ENCODE assay signal across 8 cellular contexts in the genomic region with DNA sequence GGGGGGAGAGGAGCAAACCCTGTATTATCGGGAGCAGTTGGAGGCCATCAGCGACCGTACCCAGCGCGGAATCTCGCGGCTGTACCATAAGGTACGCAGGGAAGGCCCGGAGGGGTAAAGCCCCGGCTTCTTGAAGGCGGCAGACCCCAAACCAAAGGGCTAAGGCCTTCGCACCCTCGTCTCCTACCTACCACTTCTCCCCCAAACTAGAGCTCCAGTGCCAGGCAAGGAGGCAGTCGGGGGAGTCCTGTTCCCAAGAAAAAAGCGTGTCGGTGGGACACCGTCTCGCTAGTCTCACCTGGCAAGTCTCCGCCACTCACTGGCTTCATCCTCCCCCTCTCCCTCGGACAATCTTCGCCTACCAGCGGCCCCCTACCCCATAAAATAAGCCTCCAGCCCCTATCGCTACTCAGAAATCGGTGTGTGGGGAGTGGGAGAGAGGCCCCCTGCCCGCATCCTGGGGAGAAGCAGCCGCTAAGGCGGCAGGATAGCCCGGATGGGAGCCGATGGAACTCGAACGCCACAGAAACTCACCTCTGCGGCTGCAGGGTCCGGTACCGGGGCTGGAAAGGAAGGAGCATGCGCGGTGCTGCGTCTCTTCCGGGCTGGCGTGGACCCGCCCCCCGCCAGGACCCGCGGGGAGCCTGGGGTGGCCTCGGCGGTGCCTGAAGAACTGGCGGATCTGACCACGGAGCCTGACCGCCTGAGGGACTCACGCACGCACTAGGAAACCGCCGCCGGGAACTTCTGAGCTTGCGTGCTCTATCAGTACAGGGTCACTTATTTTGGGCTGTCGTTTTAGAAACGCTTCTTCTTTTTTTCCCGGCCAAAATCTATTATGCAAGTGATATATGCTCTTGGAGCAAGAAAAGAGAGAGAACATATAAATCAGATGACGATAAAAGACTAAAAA. TPM values are rescaled to one million over a fixed set of nuclear protein-coding genes. Genes with fewer than 3 reads are reported as not detected.
DNase-seq lines count a peak whose midpoint lies in the region; ATAC-seq, FAIRE-seq and TF ChIP-seq lines count a peak whose summit lies in the region.

A gene (minus strand): TSS at position 572 of the 913 bp plus-strand sequence. CDS start 848 bp downstream, outside the sequence.

- H3K56ac ChIP-seq in IMR-90 (ENCODE audit: extremely low read depth, insufficient read depth, low read length), result peak within 1 kb of the TSS; percentile 84

- FAIRE-seq in endometrium (lab: Jason Lieb, UNC), result peak; percentile 58

- H3K9me1 ChIP-seq in IMR-90 (ENCODE audit: insufficient read depth, low read length), result no peaks in the 10 kb centered on the region

- peaks cover 51% of the 10 kb centered on the region for H3K79me2 ChIP-seq in OCI-LY7 (ENCODE audit: insufficient read depth, low read depth, low read length)

- peak within 1 kb of the TSS; percentile 74 for H2AK5ac ChIP-seq in IMR-90 (ENCODE audit: low read depth, low read length)

- H3K18ac ChIP-seq in IMR-90 (ENCODE audit: low read depth, low read length), result peak within 1 kb of the TSS; percentile 3; the same call in 1 of the 2 replicates

- H2AFZ ChIP-seq in IMR-90 (replicated peaks; ENCODE audit: low read length, poor library complexity) (peak within 1 kb of the TSS; percentile 78), OCI-LY7 (ENCODE audit: low read length) (peak within 1 kb of the TSS; percentile 91)

- H3K36me3 ChIP-seq in IMR-90 (ENCODE audit: control insufficient read depth, insufficient read depth, low read length) (peaks cover 34% of the 10 kb centered on the region), OCI-LY7 (ENCODE audit: insufficient read depth, low read length) (peaks cover 48% of the 10 kb centered on the region), mesodermal cell (ENCODE audit: control insufficient read depth, insufficient read depth, low read length) (peaks cover 44% of the 10 kb centered on the region)

- intact Hi-C loops in IMR-90 (cut with micrococcal nuclease), result no loop called here
- intact Hi-C loops in OCI-LY7 (cut with micrococcal nuclease; ENCODE audit: unreplicated experiment), result loop anchor here (1.0 kb wide), 1 partner anchor 176 kb away; a partner anchor contains a TSS

- H3K4me1 ChIP-seq in IMR-90 (ENCODE audit: control insufficient read depth, insufficient read depth, low read length) (peaks cover 2% of the 10 kb centered on the region), OCI-LY7 (ENCODE audit: insufficient read depth, low read length, poor library complexity, severe bottlenecking) (peaks cover 21% of the 10 kb centered on the region), mesodermal cell (ENCODE audit: control insufficient read depth, insufficient read depth, low read length, poor library complexity, severe bottlenecking) (peaks cover 7% of the 10 kb centered on the region)

- H3K27ac ChIP-seq in IMR-90 (ENCODE audit: insufficient read depth, low read length), result peak within 1 kb of the TSS; percentile 81
- peak within 1 kb of the TSS; percentile 70 for H3K27ac ChIP-seq in OCI-LY7 (ENCODE audit: low read depth, low read length, poor library complexity, severe bottlenecking)
- peak within 1 kb of the TSS; percentile 86 for H3K27ac ChIP-seq in mesodermal cell (ENCODE audit: low read depth, low read length, severe bottlenecking)

- ATAC-seq in GM21447 (IDR thresholded peaks at IDR 0.05; ENCODE audit: unreplicated experiment) (peak; percentile 83), IMR-90 (ENCODE audit: low read depth) (peak; percentile 98)

- peak within 1 kb of the TSS; percentile 55 for H2BK5ac ChIP-seq in IMR-90 (ENCODE audit: low read depth, low read length, poor library complexity, severe bottlenecking)

- TF ChIP-seq CTCF in IMR-90 (conservative IDR thresholded peaks at IDR 0.05; ENCODE audit: low read depth, low read length) (0 out of 2 replicates have a peak, but pooled peaks have one; percentile 14), OCI-LY7 (conservative IDR thresholded peaks at IDR 0.05; ENCODE audit: low read length) (no peak)

- H3K9me2 ChIP-seq in OCI-LY7 (ENCODE audit: insufficient read depth, low read length), result no peaks in the 10 kb centered on the region

- H2BK20ac ChIP-seq in IMR-90 (ENCODE audit: low read depth, low read length), result no peak within 1 kb of the TSS

- peak within 1 kb of the TSS; percentile 86 for H4K91ac ChIP-seq in IMR-90 (ENCODE audit: insufficient read depth, low read depth, low read length)

- peak; percentile 89 for DNase-seq in COLO668 (lab: John Stamatoyannopoulos, UW; ENCODE audit: unreplicated experiment)
- DNase-seq in IMR-90, result peak; percentile 92
- peak; percentile 93 for DNase-seq in OCI-LY7 (ENCODE audit: low spot score)
- peak; percentile 95 for DNase-seq in activated CD8-positive, alpha-beta memory T cell treated with anti-CD3 and anti-CD28 coated beads, Interleukin-2, amount 50 U/mL, for 48 hours
- peak; percentile 85 for DNase-seq in stimulated activated CD8-positive, alpha-beta memory T cell treated with anti-CD3 and anti-CD28 coated beads, Interleukin-15, amount 100 ng/mL, for 24 hours (ENCODE audit: low read depth)

- no peak for TF ChIP-seq RAD21 in IMR-90 (IDR thresholded peaks at IDR 0.05; ENCODE audit: low read length)

- peaks cover 39% of the 10 kb centered on the region for H4K20me1 ChIP-seq in IMR-90 (ENCODE audit: insufficient read depth, low read length)
- H4K20me1 ChIP-seq in OCI-LY7 (ENCODE audit: insufficient read depth, low read length), result peaks cover 13% of the 10 kb centered on the region; the same call in 1 of the 2 replicates

- dilution Hi-C loops in IMR-90 (cut with HindIII; ENCODE audit: low sequenced_read_pairs, unreplicated experiment), result no loop called here

- H3K4me2 ChIP-seq in IMR-90 (ENCODE audit: low read depth, low read length), result peak within 1 kb of the TSS; percentile 94
- H3K4me2 ChIP-seq in OCI-LY7 (ENCODE audit: low read length), result peak within 1 kb of the TSS; percentile 65

- POLR2A ChIA-PET in IMR-90 (lab: Charles Lee; ENCODE audit: unreplicated experiment) (interaction anchor here (0.5 to 1.2 kb wide), 4 partner anchors 9 to 270 kb away, joined by 3 to 14 read pairs (median 4); no protein-coding TSS in a partner anchor), OCI-LY7 (lab: Charles Lee) (interaction anchor here (0.7 to 2.1 kb wide), 5 partner anchors 10 to 676 kb away, joined by 3 to 14 read pairs (median 5); a partner anchor contains a TSS)

- peak; percentile 95 for TF ChIP-seq POLR2A in IMR-90 (IDR thresholded peaks at IDR 0.05; ENCODE audit: low read depth, low read length)

- H2AK9ac ChIP-seq in IMR-90 (replicated peaks; ENCODE audit: low read depth, low read length, poor library complexity), result peak within 1 kb of the TSS; percentile 97

- peak within 1 kb of the TSS; percentile 99 for H3K14ac ChIP-seq in IMR-90 (replicated peaks; ENCODE audit: low read depth, low read length)

- BruUV-seq in IMR-90 (replicated peaks; lab: Mats Ljungman, UMichigan) (TSS peak; percentile 70), OCI-LY7 (replicated peaks; lab: Mats Ljungman, UMichigan) (no TSS peak)

- H3K9ac ChIP-seq in IMR-90 (ENCODE audit: low read depth, low read length), result peak within 1 kb of the TSS; percentile 97

- H3K9me3 ChIP-seq in IMR-90 (ENCODE audit: control insufficient read depth, insufficient read depth, low read length) (peaks cover under 1% of the 10 kb centered on the region; the same call in 1 of the 2 replicates), OCI-LY7 (ENCODE audit: low read length) (peaks cover 8% of the 10 kb centered on the region; the same call in 1 of the 2 replicates), mesodermal cell (ENCODE audit: control insufficient read depth, low read length) (no peaks in the 10 kb centered on the region)

- peak within 1 kb of the TSS; percentile 59 to 87 for H4K8ac ChIP-seq in IMR-90 (ENCODE audit: low read depth in 2 of 2, low read length in 2 of 2)

- H3K79me1 ChIP-seq in IMR-90 (ENCODE audit: low read depth in 1 of 2, low read length in 2 of 2), result peaks cover 31 to 44% of the 10 kb centered on the region in 2 experiments

- in situ Hi-C loops in IMR-90 (cut with MboI; ENCODE audit: low sequenced_read_pairs), result loop anchor here (10.0 kb wide), 1 partner anchor 179 kb away; no protein-coding TSS in a partner anchor

- peak within 1 kb of the TSS; percentile 90 for H3K4ac ChIP-seq in IMR-90 (ENCODE audit: low read depth, low read length)

- H2BK120ac ChIP-seq in IMR-90 (ENCODE audit: low read depth, low read length), result peak within 1 kb of the TSS; percentile 2; the same call in 1 of the 2 replicates

- H2BK15ac ChIP-seq in IMR-90 (ENCODE audit: low read depth, low read length), result no peak within 1 kb of the TSS

- CTCF ChIA-PET in IMR-90 (lab: Yijun Ruan, JAX), result interaction anchor here (0.6 to 2.1 kb wide), 8 partner anchors 69 to 331 kb away, joined by 3 to 10 read pairs (median 4); no protein-coding TSS in a partner anchor
- CTCF ChIA-PET in OCI-LY7 (lab: Charles Lee; ENCODE audit: unreplicated experiment), result no interaction called here

- peak within 1 kb of the TSS; percentile 82 for H3K4me3 ChIP-seq in IMR-90 (ENCODE audit: insufficient read depth, low read depth, low read length)
- H3K4me3 ChIP-seq in OCI-LY7 (ENCODE audit: low read depth, low read length, poor library complexity, severe bottlenecking), result peak within 1 kb of the TSS; percentile 97
- peak within 1 kb of the TSS; percentile 96 for H3K4me3 ChIP-seq in mesodermal cell (ENCODE audit: extremely low read depth, insufficient read depth, low read length, poor library complexity, severe bottlenecking)

- no peaks in the 10 kb centered on the region; the same call in 1 of the 2 replicates for H3K27me3 ChIP-seq in IMR-90 (ENCODE audit: control insufficient read depth, insufficient read depth, low read length)

- H4K5ac ChIP-seq in IMR-90 (ENCODE audit: low read depth, low read length), result peak within 1 kb of the TSS; percentile 26

- 1% methylated on average over 29 of the region's 58 CpGs; no CpG with 5 or more reads in 1 of the 2 experiments for WGBS in IMR-90 (ENCODE audit: extremely low coverage in 2 of 2, insufficient read length in 1 of 2), 2 experiments
- WGBS in mesodermal cell (ENCODE audit: insufficient coverage in 2 of 2), 2 experiments, result 1% methylated on average over 37 to 38 of the region's 58 CpGs

- H3K23ac ChIP-seq in IMR-90 (ENCODE audit: low read depth, low read length), result peak within 1 kb of the TSS; percentile 98

TF ChIP-seq in IMR-90, 13 proteins besides CTCF, POLR2A, EP300 and RAD21 (continues in another document):
- TF ChIP-seq CHD1 (IDR thresholded peaks at IDR 0.05; ENCODE audit: low read depth, low read length) (no peak), SMC3 (IDR thresholded peaks at IDR 0.05; ENCODE audit: low read depth, low read length) (peak; percentile 37), NFE2L2 (IDR thresholded peaks at IDR 0.05; ENCODE audit: low read depth, low read length) (no peak), MAZ (IDR thresholded peaks at IDR 0.05; ENCODE audit: borderline replicate concordance, low read depth, low read length) (peak; percentile 65; the same call in 1 of the 2 replicates)

RNA-seq across cellular contexts. Expression of the gene that starts here (rescaled TPM):
- total RNA-seq in IMR-90 (2012; rRNA removed) (3,662 and 5,584 TPM in 2 replicates), OCI-LY7 (2022) (1,615 and 1,714 TPM in 2 replicates)
- polyA plus RNA-seq in IMR-90 (2012; rRNA removed), result 4,105 and 5,462 TPM in 2 replicates
- polyA plus RNA-seq in IMR-90 (2012; cell fraction: cytosol; rRNA removed), result 6,022 and 9,107 TPM in 2 replicates
- polyA plus RNA-seq in IMR-90 (2012; cell fraction: nucleus; rRNA removed; ENCODE audit: low replicate concordance), result 1,293 and 1,327 TPM in 2 replicates
- total RNA-seq in OCI-LY7 (2014; rRNA removed; shearing (Covaris generic)), result 2,738 and 2,938 TPM in 2 replicates
- 2,391 TPM for polyA plus RNA-seq in mesodermal cell (2013, experiment 1 of 2)
- polyA plus RNA-seq in mesodermal cell (2013, experiment 2 of 2), result 2,211 TPM

Comparison
In these comparisons a context has a peak if more than half of its experiments do, and no peak if none do; other contexts are left out.
1. Peak in every context shown above with its lines: DNase-seq, ATAC-seq, H3K4me3 ChIP-seq and H3K27ac ChIP-seq.